Comparison of ENCODE assay signal across 1 cellular context in genomic region chr17:49361902-49362722, GRCh38.
TF ChIP-seq lines count a peak whose summit lies in the region.

TSS of gene ZNF652 (minus strand) at chr17:49362250. CDS start at chr17:49317725, 44,525 bp downstream.

TF ChIP-seq in GM12878, 131 proteins besides CTCF, POLR2A, EP300 and RAD21 (continued from another document and continues in another):
- no peak for TF ChIP-seq IRF5 (IDR thresholded peaks at IDR 0.05; ENCODE audit: borderline replicate concordance)
- no peak for TF ChIP-seq ZNF207 (IDR thresholded peaks at IDR 0.05; ENCODE audit: borderline replicate concordance)
- TF ChIP-seq ZNF592 (IDR thresholded peaks at IDR 0.05), result no peak
- TF ChIP-seq NRF1 (conservative IDR thresholded peaks at IDR 0.05; ENCODE audit: low read depth, low read length), result peak; percentile 80
- TF ChIP-seq PKNOX1 (IDR thresholded peaks at IDR 0.05), result no peak
- TF ChIP-seq POLR2AphosphoS2 (IDR thresholded peaks at IDR 0.05; ENCODE audit: low read depth, low read length), result no peak
- TF ChIP-seq BHLHE40 (IDR thresholded peaks at IDR 0.05; ENCODE audit: borderline replicate concordance in 1 of 2, low read depth in 2 of 2, low read length in 1 of 2), result peak; percentile 22 to 58; a peak in 1 of 4 replicates
- TF ChIP-seq, protein P1, sequence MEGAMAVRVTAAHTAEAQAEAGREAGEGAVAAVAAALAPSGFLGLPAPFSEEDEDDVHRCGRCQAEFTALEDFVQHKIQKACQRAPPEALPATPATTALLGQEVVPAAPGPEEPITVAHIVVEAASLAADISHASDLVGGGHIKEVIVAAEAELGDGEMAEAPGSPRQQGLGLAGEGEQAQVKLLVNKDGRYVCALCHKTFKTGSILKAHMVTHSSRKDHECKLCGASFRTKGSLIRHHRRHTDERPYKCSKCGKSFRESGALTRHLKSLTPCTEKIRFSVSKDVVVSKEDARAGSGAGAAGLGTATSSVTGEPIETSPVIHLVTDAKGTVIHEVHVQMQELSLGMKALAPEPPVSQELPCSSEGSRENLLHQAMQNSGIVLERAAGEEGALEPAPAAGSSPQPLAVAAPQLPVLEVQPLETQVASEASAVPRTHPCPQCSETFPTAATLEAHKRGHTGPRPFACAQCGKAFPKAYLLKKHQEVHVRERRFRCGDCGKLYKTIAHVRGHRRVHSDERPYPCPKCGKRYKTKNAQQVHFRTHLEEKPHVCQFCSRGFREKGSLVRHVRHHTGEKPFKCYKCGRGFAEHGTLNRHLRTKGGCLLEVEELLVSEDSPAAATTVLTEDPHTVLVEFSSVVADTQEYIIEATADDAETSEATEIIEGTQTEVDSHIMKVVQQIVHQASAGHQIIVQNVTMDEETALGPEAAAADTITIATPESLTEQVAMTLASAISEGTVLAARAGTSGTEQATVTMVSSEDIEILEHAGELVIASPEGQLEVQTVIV (IDR thresholded peaks at IDR 0.05; ENCODE audit: borderline replicate concordance, partially characterized antibody), result no peak
- 0 out of 2 replicates have a peak, but pooled peaks have one; percentile 34 for TF ChIP-seq MXI1 (IDR thresholded peaks at IDR 0.05; ENCODE audit: low read depth, low read length)
- 0 out of 2 replicates have a peak, but pooled peaks have one; percentile 43 for TF ChIP-seq LARP7 (IDR thresholded peaks at IDR 0.05)
- TF ChIP-seq RUNX3 (IDR thresholded peaks at IDR 0.05; ENCODE audit: low read length), result peak; percentile 55
- TF ChIP-seq IKZF2 (IDR thresholded peaks at IDR 0.05), result peak; percentile 35 to 39; a peak in 2 of 4 replicates
- no peak for TF ChIP-seq KAT2A (conservative IDR thresholded peaks at IDR 0.05; ENCODE audit: control insufficient read depth, low read depth, low read length)
- no peak for TF ChIP-seq CREB1 (IDR thresholded peaks at IDR 0.05; ENCODE audit: low read depth)
- TF ChIP-seq GATAD2B (conservative IDR thresholded peaks at IDR 0.05; ENCODE audit: low read depth), result peak; percentile 11; the same call in 1 of the 2 replicates
- TF ChIP-seq NBN (IDR thresholded peaks at IDR 0.05), result 0 out of 2 replicates have a peak, but pooled peaks have one; percentile 45
- peak; percentile 53; the same call in 1 of the 2 replicates for TF ChIP-seq ATF7 (IDR thresholded peaks at IDR 0.05; ENCODE audit: low read depth)
- TF ChIP-seq IKZF1 (conservative IDR thresholded peaks at IDR 0.05), result peak; percentile 82
- TF ChIP-seq TCF7 (IDR thresholded peaks at IDR 0.05; ENCODE audit: borderline replicate concordance), result no peak
- no peak for TF ChIP-seq MTA2 (IDR thresholded peaks at IDR 0.05; ENCODE audit: low read depth)
- 0 out of 2 replicates have a peak, but pooled peaks have one; percentile 37 for TF ChIP-seq CREM (IDR thresholded peaks at IDR 0.05; ENCODE audit: low read depth)
- no peak for TF ChIP-seq TBL1XR1 (IDR thresholded peaks at IDR 0.05; ENCODE audit: low read depth, low read length)
- TF ChIP-seq HDAC6 (IDR thresholded peaks at IDR 0.05; ENCODE audit: unreplicated experiment), result no peak
- TF ChIP-seq SPI1 (IDR thresholded peaks at IDR 0.05; ENCODE audit: borderline replicate concordance, insufficient read depth, low read depth, low read length), result no peak
- TF ChIP-seq RBBP5 (conservative IDR thresholded peaks at IDR 0.05), result no peak
- TF ChIP-seq ELK1 (IDR thresholded peaks at IDR 0.05; ENCODE audit: low read depth, low read length), result no peak
- TF ChIP-seq CHD4 (IDR thresholded peaks at IDR 0.05), result no peak
- TF ChIP-seq EGR1 (IDR thresholded peaks at IDR 0.05; ENCODE audit: borderline replicate concordance in 1 of 2, low read depth in 2 of 2, low read length in 2 of 2), result peak; percentile 69 to 99
- no peak for TF ChIP-seq HDAC2 (IDR thresholded peaks at IDR 0.05)
- no peak for TF ChIP-seq SUPT20H (IDR thresholded peaks at IDR 0.05; ENCODE audit: borderline replicate concordance, control insufficient read depth, low read depth, low read length)
- TF ChIP-seq, protein P2, sequence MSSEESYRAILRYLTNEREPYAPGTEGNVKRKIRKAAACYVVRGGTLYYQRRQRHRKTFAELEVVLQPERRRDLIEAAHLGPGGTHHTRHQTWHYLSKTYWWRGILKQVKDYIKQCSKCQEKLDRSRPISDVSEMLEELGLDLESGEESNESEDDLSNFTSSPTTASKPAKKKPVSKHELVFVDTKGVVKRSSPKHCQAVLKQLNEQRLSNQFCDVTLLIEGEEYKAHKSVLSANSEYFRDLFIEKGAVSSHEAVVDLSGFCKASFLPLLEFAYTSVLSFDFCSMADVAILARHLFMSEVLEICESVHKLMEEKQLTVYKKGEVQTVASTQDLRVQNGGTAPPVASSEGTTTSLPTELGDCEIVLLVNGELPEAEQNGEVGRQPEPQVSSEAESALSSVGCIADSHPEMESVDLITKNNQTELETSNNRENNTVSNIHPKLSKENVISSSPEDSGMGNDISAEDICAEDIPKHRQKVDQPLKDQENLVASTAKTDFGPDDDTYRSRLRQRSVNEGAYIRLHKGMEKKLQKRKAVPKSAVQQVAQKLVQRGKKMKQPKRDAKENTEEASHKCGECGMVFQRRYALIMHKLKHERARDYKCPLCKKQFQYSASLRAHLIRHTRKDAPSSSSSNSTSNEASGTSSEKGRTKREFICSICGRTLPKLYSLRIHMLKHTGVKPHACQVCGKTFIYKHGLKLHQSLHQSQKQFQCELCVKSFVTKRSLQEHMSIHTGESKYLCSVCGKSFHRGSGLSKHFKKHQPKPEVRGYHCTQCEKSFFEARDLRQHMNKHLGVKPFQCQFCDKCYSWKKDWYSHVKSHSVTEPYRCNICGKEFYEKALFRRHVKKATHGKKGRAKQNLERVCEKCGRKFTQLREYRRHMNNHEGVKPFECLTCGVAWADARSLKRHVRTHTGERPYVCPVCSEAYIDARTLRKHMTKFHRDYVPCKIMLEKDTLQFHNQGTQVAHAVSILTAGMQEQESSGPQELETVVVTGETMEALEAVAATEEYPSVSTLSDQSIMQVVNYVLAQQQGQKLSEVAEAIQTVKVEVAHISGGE (CRISPR knock-in tag; IDR thresholded peaks at IDR 0.05), result no peak
- no peak for TF ChIP-seq CBX3 (IDR thresholded peaks at IDR 0.05; ENCODE audit: borderline replicate concordance, low read depth)
- no peak for TF ChIP-seq MAX (IDR thresholded peaks at IDR 0.05; ENCODE audit: low read depth, low read length)
- TF ChIP-seq CHD2 (IDR thresholded peaks at IDR 0.05; ENCODE audit: borderline replicate concordance, low read depth, low read length), result no peak
- 0 out of 2 replicates have a peak, but pooled peaks have one; percentile 26 for TF ChIP-seq TAF1 (IDR thresholded peaks at IDR 0.05; ENCODE audit: borderline replicate concordance, low read depth, low read length)
- no peak for TF ChIP-seq HDGF (IDR thresholded peaks at IDR 0.05)
- TF ChIP-seq IRF3 (IDR thresholded peaks at IDR 0.05), result no peak
- no peak for TF ChIP-seq SMARCA5 (IDR thresholded peaks at IDR 0.05)
- TF ChIP-seq DPF2 (IDR thresholded peaks at IDR 0.05), result 0 out of 2 replicates have a peak, but pooled peaks have one; percentile 22
- TF ChIP-seq SUZ12 (IDR thresholded peaks at IDR 0.05; ENCODE audit: unreplicated experiment), result no peak
- no peak for TF ChIP-seq GABPA (IDR thresholded peaks at IDR 0.05; ENCODE audit: low read depth)
- no peak for TF ChIP-seq MTA3 (IDR thresholded peaks at IDR 0.05; ENCODE audit: borderline replicate concordance, low read length)
- no peak for TF ChIP-seq TCF12 (IDR thresholded peaks at IDR 0.05; ENCODE audit: low read depth, low read length)
- no peak for TF ChIP-seq NKRF (conservative IDR thresholded peaks at IDR 0.05)
- TF ChIP-seq NR2C1 (IDR thresholded peaks at IDR 0.05), result no peak
- no peak for TF ChIP-seq CEBPB (IDR thresholded peaks at IDR 0.05; ENCODE audit: borderline replicate concordance in 1 of 2, low read depth in 2 of 2, low read length in 2 of 2)
- no peak for TF ChIP-seq EZH2 (IDR thresholded peaks at IDR 0.05; ENCODE audit: borderline replicate concordance, control insufficient read depth, low read depth, low read length)
- TF ChIP-seq E2F4 (IDR thresholded peaks at IDR 0.05; ENCODE audit: low read depth, low read length), result no peak
- TF ChIP-seq TARDBP (IDR thresholded peaks at IDR 0.05; ENCODE audit: borderline replicate concordance), result no peak
